ENCODE assay signal across 31 cellular contexts in the genomic region with DNA sequence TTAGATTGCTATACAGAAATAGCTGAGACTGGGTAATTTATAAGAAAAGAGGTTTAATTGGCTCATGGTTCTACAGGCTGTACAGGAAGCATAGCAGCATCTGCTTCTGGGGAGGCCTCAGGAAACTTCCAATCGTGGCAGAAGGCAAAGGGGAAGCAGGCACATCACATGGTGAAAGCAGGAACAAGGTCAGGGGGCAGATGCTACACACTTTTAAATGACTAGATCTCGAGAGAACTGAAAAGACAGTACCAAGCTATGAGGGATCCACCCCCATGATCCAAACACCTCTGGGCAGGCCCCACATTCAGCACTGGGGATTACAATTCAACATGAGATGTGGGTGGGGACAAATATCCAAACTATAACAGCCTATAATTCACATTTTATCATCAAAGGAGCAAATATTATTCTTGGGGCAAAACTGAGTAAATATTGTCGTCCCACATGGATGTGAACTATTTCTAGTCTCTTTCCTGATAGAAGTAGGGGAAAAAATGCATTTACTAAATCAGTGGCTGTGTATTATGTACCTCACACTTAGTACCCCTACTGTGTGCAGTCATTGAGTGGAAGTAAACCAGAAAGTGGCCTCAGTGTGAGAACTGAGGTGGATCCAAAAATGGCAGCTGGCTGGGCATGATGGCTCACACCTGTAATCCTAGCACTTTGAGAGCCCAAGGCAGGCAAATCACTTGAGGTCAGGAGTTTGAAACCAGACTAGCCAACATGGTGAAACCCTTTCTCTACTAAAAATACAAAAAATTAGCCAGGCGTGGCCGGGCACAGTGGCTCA. TPM values are rescaled to one million over a fixed set of nuclear protein-coding genes. Genes with fewer than 3 reads are reported as not detected.
"Had no signal": no experiment of that assay in that cellular context is flagged by ENCODE, and none has a peak within 500 bp of the region (broad histone marks: within the 10 kb centered on the region; RNA-seq: fewer than 3 reads in every experiment).

No MANE protein-coding gene starts in this region.

- H3K9me3 ChIP-seq: lower lobe of right lung, ovary, right atrium auricular region, right lobe of liver, testis, thyroid gland, transverse colon, upper lobe of right lung had no signal

- H3K27me3 Mint-ChIP-seq: naive B cell; progenitor cell of endocrine pancreas; stimulated activated memory B cell treated with anti-CD40 and anti-IgM and Interleukin-4, amounts not matched to agents 10 μg/mL and 1 μg/mL and 100 μg/mL, for 72 hours had no signal

- H3K4me3 ChIP-seq: left ventricle myocardium inferior, lower lobe of right lung, ovary, right atrium auricular region, right lobe of liver, smooth muscle cell, stomach, testis, thyroid gland, transverse colon, upper lobe of right lung had no signal

- H3K27ac ChIP-seq: left ventricle myocardium inferior, lower lobe of right lung, ovary, right atrium auricular region, right lobe of liver, stomach, testis, thyroid gland, transverse colon, upper lobe of right lung had no signal

- H3K27me3 ChIP-seq: ovary, right atrium auricular region, right lobe of liver, stomach, testis, thyroid gland, transverse colon, upper lobe of right lung had no signal

- H3K4me1 ChIP-seq: left ventricle myocardium inferior, lower lobe of right lung, right atrium auricular region, right lobe of liver, stomach, testis, thyroid gland, transverse colon, upper lobe of right lung had no signal

- H3K4me2 ChIP-seq: smooth muscle cell had no signal

- H3K4me3 Mint-ChIP-seq: mesothelial cell of epicardium; naive B cell; natural killer cell; nephron progenitor cell; stimulated activated memory B cell treated with anti-CD40 and anti-IgM and Interleukin-4, amounts not matched to agents 10 μg/mL and 1 μg/mL and 100 μg/mL, for 72 hours had no signal

- H3K4me1 Mint-ChIP-seq: mesothelial cell of epicardium; naive B cell; natural killer cell; nephron progenitor cell; stimulated activated memory B cell treated with anti-CD40 and anti-IgM and Interleukin-4, amounts not matched to agents 10 μg/mL and 1 μg/mL and 100 μg/mL, for 72 hours had no signal

- H3K36me3 ChIP-seq: left ventricle myocardium inferior, lower lobe of right lung, ovary, right atrium auricular region, right lobe of liver, stomach, thyroid gland, transverse colon, upper lobe of right lung had no signal

- H3K9me3 Mint-ChIP-seq: natural killer cell had no signal

- H3K27ac Mint-ChIP-seq: mesothelial cell of epicardium; natural killer cell; nephron progenitor cell; progenitor cell of endocrine pancreas; stimulated activated memory B cell treated with anti-CD40 and anti-IgM and Interleukin-4, amounts not matched to agents 10 μg/mL and 1 μg/mL and 100 μg/mL, for 72 hours had no signal

- H3K36me3 Mint-ChIP-seq: naive B cell; natural killer cell; stimulated activated memory B cell treated with anti-CD40 and anti-IgM and Interleukin-4, amounts not matched to agents 10 μg/mL and 1 μg/mL and 100 μg/mL, for 72 hours had no signal

- DNase-seq: hypothalamus; islet precursor cell; left ventricle myocardium inferior; lower lobe of right lung; mammary epithelial cell; mesendoderm; naive B cell; natural killer cell; nephron progenitor cell; ovary; right lobe of liver; stimulated activated CD4-positive, alpha-beta T cell treated with anti-CD3 and anti-CD28 coated beads, Interleukin-1b, Interleukin-23, amount 100 ng/mL, for 48 hours; stimulated activated CD4-positive, alpha-beta T cell treated with anti-CD3 and anti-CD28 coated beads, Interleukin-2, amount 100 ng/mL, for 48 hours; stimulated activated CD4-positive, alpha-beta T cell treated with anti-CD3 and anti-CD28 coated beads, Interleukin-4, amount 100 ng/mL, for 4 hours; stimulated activated CD8-positive, alpha-beta memory T cell treated with anti-CD3 and anti-CD28 coated beads, Interleukin-4, amount 100 ng/mL, for 48 hours; stimulated activated naive CD8-positive, alpha-beta T cell treated with anti-CD3 and anti-CD28 coated beads, Interleukin-15, Interleukin-2, amounts not matched to agents 100 U/mL and 50 U/mL, for 24 hours; stomach; testis; thyroid gland; transverse colon; upper lobe of right lung had no signal

- ATAC-seq: lower lobe of right lung; natural killer cell; right lobe of liver; stimulated activated memory B cell treated with anti-CD40 and anti-IgM and Interleukin-4, amounts not matched to agents 10 μg/mL and 1 μg/mL and 100 μg/mL, for 72 hours; stimulated activated naive CD8-positive, alpha-beta T cell treated with anti-CD3 and anti-CD28 coated beads, Interleukin-15, Interleukin-2, amounts not matched to agents 100 U/mL and 50 U/mL, for 24 hours; upper lobe of right lung had no signal

RNA-seq across cellular contexts. Expression of a gene that starts 25.4 kb away (rescaled TPM):
- total RNA-seq: left ventricle myocardium inferior, lower lobe of right lung, mononuclear cell, natural killer cell, omental fat pad, pulmonary artery endothelial cell, renal cortical epithelial cell, skeletal muscle tissue, transverse colon, upper lobe of right lung had no signal
